Comparison of ENCODE assay signal across 2 cellular contexts in the genomic region with DNA sequence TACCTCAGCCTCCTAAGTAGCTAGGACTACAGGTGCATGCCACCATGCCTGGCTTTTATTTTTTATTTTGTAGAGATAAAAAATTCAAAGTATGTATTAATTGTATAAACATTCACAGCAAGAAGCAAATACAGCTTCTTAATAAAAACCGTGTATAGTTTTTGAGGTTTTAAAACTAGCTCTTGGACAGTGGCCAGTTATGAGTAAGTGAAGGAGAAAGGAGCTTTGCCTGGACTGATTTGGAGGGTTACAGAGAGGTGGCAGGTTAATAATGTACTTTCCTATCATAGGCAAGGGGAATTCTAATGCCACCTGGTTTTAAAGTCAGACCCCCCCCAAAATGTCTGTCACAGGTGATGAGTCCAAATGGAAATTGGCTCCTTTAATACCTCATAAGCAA.
TF ChIP-seq lines count a peak whose summit lies in the region.

No MANE protein-coding gene starts in this region.

TF ChIP-seq in SK-N-SH, 30 proteins besides CTCF, POLR2A, EP300 and RAD21:
- no peak for TF ChIP-seq FOXJ3 (CRISPR knock-in tag; IDR thresholded peaks at IDR 0.05)
- TF ChIP-seq MXI1 (IDR thresholded peaks at IDR 0.05; ENCODE audit: low read depth, low read length): no peak
- peak; percentile 27; the same call in 1 of the 2 replicates for TF ChIP-seq TCF12 (IDR thresholded peaks at IDR 0.05)
- TF ChIP-seq NFIC (IDR thresholded peaks at IDR 0.05; ENCODE audit: borderline replicate concordance): peak; percentile 80

TF ChIP-seq in HepG2, 621 proteins besides CTCF, POLR2A, EP300 and RAD21:
- TF ChIP-seq JDP2 (CRISPR knock-in tag; IDR thresholded peaks at IDR 0.05; ENCODE audit: borderline replicate concordance): no peak
- TF ChIP-seq ZNF318 (CRISPR knock-in tag; IDR thresholded peaks at IDR 0.05): no peak
- TF ChIP-seq ZHX1 (CRISPR knock-in tag; IDR thresholded peaks at IDR 0.05; ENCODE audit: low read depth): no peak
TF ChIP-seq in HepG2: peak in this region for 0.
